Comparison of ENCODE assay signal across 8 cellular contexts in genomic region chr6:41531591-41532582, GRCh38. TPM values are rescaled to one million over a fixed set of nuclear protein-coding genes. Genes with fewer than 3 reads are reported as not detected.
DNase-seq lines count a peak whose midpoint lies in the region; ATAC-seq lines count a peak whose summit lies in the region.

No MANE protein-coding gene starts in this region.

- H3K36me3 Mint-ChIP-seq in effector memory CD8-positive, alpha-beta T cell (ENCODE audit: insufficient read depth), result peaks cover 9% of the 10 kb centered on the region

- peak overlapping the region; percentile 86 to 90 for H3K4me3 Mint-ChIP-seq in effector memory CD8-positive, alpha-beta T cell

- H3K27ac Mint-ChIP-seq in effector memory CD8-positive, alpha-beta T cell, result peak overlapping the region; percentile 92

- H3K4me1 Mint-ChIP-seq in effector memory CD8-positive, alpha-beta T cell (ENCODE audit: low read depth in 2 of 2), result peaks cover 29 to 30% of the 10 kb centered on the region in 2 donors

- no peaks in the 10 kb centered on the region for H3K9me3 Mint-ChIP-seq in effector memory CD8-positive, alpha-beta T cell

- H3K27me3 Mint-ChIP-seq in effector memory CD8-positive, alpha-beta T cell, result peaks cover 0 to 12% of the 10 kb centered on the region in 2 donors

- peak; percentile 77 for ATAC-seq in GM21423 (IDR thresholded peaks at IDR 0.05; ENCODE audit: unreplicated experiment)
- peak; percentile 71 for ATAC-seq in HG03575 (IDR thresholded peaks at IDR 0.05; ENCODE audit: extremely low read depth, insufficient number of reproducible peaks, low FRiP score, unreplicated experiment)
- ATAC-seq in effector memory CD8-positive, alpha-beta T cell (replicated peaks), result peak; percentile 83
- ATAC-seq in left lobe of liver, result no peak

- DNase-seq in GM04504 (ENCODE audit: low read depth) (peak; percentile 68), left lobe of liver (ENCODE audit: low spot score) (no peak), DMS114 treated with DMSO at 0.1 percent for 48 hours (lab: John Stamatoyannopoulos, UW; ENCODE audit: unreplicated experiment) (no peak)
- DNase-seq in activated CD4-positive, alpha-beta T cell treated with anti-CD3 and anti-CD28 coated beads for 24 hours (ENCODE audit: low read depth in 2 of 2), result peak; percentile 48 to 67
- peak; percentile 42 to 49 (median 49) for DNase-seq in effector memory CD8-positive, alpha-beta T cell
- peak; percentile 61 to 62 for DNase-seq in stimulated activated CD4-positive, alpha-beta T cell treated with anti-CD3 and anti-CD28 coated beads, Interleukin-1b, Interleukin-23, amount 100 ng/mL, for 4 hours (ENCODE audit: low read depth in 2 of 2)

RNA-seq across cellular contexts. Expression of gene FOXP4, which starts 14.3 kb away (rescaled TPM):
- 24.6 TPM for total RNA-seq in left lobe of liver

Comparison
In these comparisons a context has a peak if more than half of its experiments do, and no peak if none do; other contexts are left out.
1. DNase-seq: peak in GM04504 (single experiment), activated CD4-positive, alpha-beta T cell treated with anti-CD3 and anti-CD28 coated beads for 24 hours (2 of 2), effector memory CD8-positive, alpha-beta T cell (3 of 3) and stimulated activated CD4-positive, alpha-beta T cell treated with anti-CD3 and anti-CD28 coated beads, Interleukin-1b, Interleukin-23, amount 100 ng/mL, for 4 hours (2 of 2); none in left lobe of liver (single experiment) and DMS114 treated with DMSO at 0.1 percent for 48 hours (single experiment).